ENCODE assay signal across 1 cellular context in the genomic region with DNA sequence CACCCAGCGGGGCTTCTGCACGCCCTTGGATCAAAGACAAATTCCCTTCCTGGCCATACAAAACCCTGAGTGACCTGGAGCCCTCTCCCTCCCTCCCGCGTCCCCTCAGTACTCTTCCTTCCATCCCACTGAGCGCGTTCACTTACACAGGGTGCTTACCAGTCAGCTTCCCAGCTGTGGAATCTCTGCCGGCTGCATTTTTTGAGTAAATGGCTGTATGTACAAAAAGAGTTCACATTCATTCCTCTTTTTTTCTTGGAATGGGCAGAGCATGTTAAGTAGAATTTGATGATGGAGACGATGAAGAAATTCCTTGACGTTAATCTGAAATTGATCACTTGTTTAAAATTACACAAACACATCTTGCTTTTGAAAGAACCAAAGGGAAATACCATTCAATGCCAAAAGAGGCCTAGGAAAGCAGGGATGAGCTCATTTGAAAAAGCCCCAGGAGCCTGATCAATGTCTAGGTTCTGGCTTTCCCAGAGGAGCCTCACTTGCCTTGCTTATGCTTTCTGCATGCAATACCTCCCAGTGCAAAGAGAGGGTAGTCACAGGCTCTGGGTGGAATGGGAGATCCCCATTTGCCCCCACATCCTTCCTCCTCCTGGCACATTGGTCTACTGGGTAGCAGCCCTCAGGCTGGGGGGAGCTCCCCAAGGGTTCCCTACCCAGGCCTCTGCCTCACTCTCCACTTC.
TF ChIP-seq lines count a peak whose summit lies in the region.

No MANE protein-coding gene starts in this region.

TF ChIP-seq in GM12878, 131 proteins besides CTCF, POLR2A, EP300 and RAD21:
- no peak for TF ChIP-seq ATF2 (IDR thresholded peaks at IDR 0.05; ENCODE audit: low read length)
- no peak for TF ChIP-seq NR2F1 (conservative IDR thresholded peaks at IDR 0.05)
- no peak for TF ChIP-seq MEF2B (IDR thresholded peaks at IDR 0.05; ENCODE audit: partially characterized antibody, poor library complexity, severe bottlenecking)
